9 cellular contexts compared by ENCODE assay signal in genomic region chr6:47733879-47734558, GRCh38. TPM values are rescaled to one million over a fixed set of nuclear protein-coding genes. Genes with fewer than 3 reads are reported as not detected.
A peak's percentile ranks its signal among the peaks of the same experiment; 100 is the strongest.
DNase-seq lines count a peak whose midpoint lies in the region; ATAC-seq lines count a peak whose summit lies in the region.
"Had no signal": no experiment of that assay in that cellular context is flagged by ENCODE, and none has a peak within 500 bp of the region (broad histone marks: within the 10 kb centered on the region; RNA-seq: fewer than 3 reads in every experiment).

No MANE protein-coding gene starts in this region.

- H3K9ac ChIP-seq in HUES48 (ENCODE audit: low read depth, low read length), result no peak overlapping the region

- H3K9me3 Mint-ChIP-seq in naive B cell, result no peaks in the 10 kb centered on the region

- H3K4me3 Mint-ChIP-seq in naive B cell, result no peak overlapping the region

- H3K36me3 Mint-ChIP-seq in naive B cell, result no peaks in the 10 kb centered on the region

- no peak overlapping the region for H3K4me3 ChIP-seq in HUES48 (ENCODE audit: low read depth, low read length)

- H3K27ac ChIP-seq in HUES48 (ENCODE audit: low read depth, low read length) (peak overlapping the region; percentile 81), substantia nigra (ENCODE audit: low read depth, low read length, poor library complexity, severe bottlenecking) (no peak overlapping the region)

- peak; percentile 80 for ATAC-seq in GM19351 (IDR thresholded peaks at IDR 0.05; ENCODE audit: unreplicated experiment)
- ATAC-seq in naive B cell (ENCODE audit: low read depth in 2 of 2), result no peak
- ATAC-seq in GM21381 (IDR thresholded peaks at IDR 0.05; ENCODE audit: unreplicated experiment), result no peak

- H3K27me3 Mint-ChIP-seq in naive B cell, result peaks cover 10 to 18% (median 12%) of the 10 kb centered on the region in 3 donors

- peak overlapping the region in 1 of 6 donors; percentile 41 for H3K27ac Mint-ChIP-seq in naive B cell

- DNase-seq in DMS153 (lab: John Stamatoyannopoulos, UW) (peak; percentile 10), amniotic epithelial cell (ENCODE audit: low read depth) (peak; percentile 35), naive B cell (peak; percentile 3), substantia nigra (lab: John Stamatoyannopoulos, UW) (no peak), amygdala (lab: John Stamatoyannopoulos, UW) (no peak)

- H3K27me3 ChIP-seq in HUES48 (ENCODE audit: control insufficient read depth, insufficient read depth, low read length), result no peaks in the 10 kb centered on the region

- no peaks in the 10 kb centered on the region for H3K9me3 ChIP-seq in HUES48 (ENCODE audit: control insufficient read depth, insufficient read depth, low read length)

- peaks cover 39% of the 10 kb centered on the region for H3K4me1 ChIP-seq in HUES48 (ENCODE audit: control insufficient read depth, insufficient read depth, low read length)

- no peaks in the 10 kb centered on the region for H3K36me3 ChIP-seq in HUES48 (ENCODE audit: control insufficient read depth, insufficient read depth, low read length)

- H3K4me1 Mint-ChIP-seq in naive B cell, result no peaks in the 10 kb centered on the region

RNA-seq across cellular contexts. Expression of gene ADGRF4, which starts 35.6 kb away (rescaled TPM):
- polyA plus RNA-seq in naive B cell (ENCODE audit: low read depth in 6 of 6), result not detected

RNA-seq across cellular contexts. Expression of gene OPN5, which starts 47.8 kb away (rescaled TPM):
- polyA plus RNA-seq in naive B cell (ENCODE audit: low read depth in 6 of 6), result not detected
- polyA plus RNA-seq: thymus had no signal

Comparison
In these comparisons a context has a peak if more than half of its experiments do, and no peak if none do; other contexts are left out.
1. DNase-seq: peak in DMS153 (single experiment), amniotic epithelial cell (single experiment) and naive B cell (single experiment); none in substantia nigra (0 of 49) and amygdala (0 of 56).